Comparison of ENCODE assay signal across 6 cellular contexts in genomic region chr2:65338830-65339495, GRCh38.
DNase-seq lines count a peak whose midpoint lies in the region; ATAC-seq, FAIRE-seq and TF ChIP-seq lines count a peak whose summit lies in the region.
"Not testable (repeated sequence)": the region's sequence is repeated elsewhere in the genome, so short reads cannot be mapped to it uniquely, and the experiment has no call there.

No MANE protein-coding gene starts in this region.

- H3K9me3 Mint-ChIP-seq in glutamatergic neuron (ENCODE audit: unreplicated experiment); osteocyte (ENCODE audit: unreplicated experiment); type B pancreatic cell: not testable (repeated sequence)

- POLR2A ChIA-PET in A549 (lab: Yijun Ruan, JAX) = interaction anchor here (0.6 to 1.1 kb wide), 7 partner anchors 19 to 97 kb away, joined by 3 to 8 read pairs (median 5); no protein-coding TSS in a partner anchor

- ATAC-seq in A549 = peak in 1 of 2 experiments; percentile 54; a peak in 3 of 6 replicates

- H3K27ac Mint-ChIP-seq in glutamatergic neuron (ENCODE audit: unreplicated experiment) = peak overlapping the region; percentile 33
- not testable (repeated sequence) for H3K27ac Mint-ChIP-seq in osteocyte (ENCODE audit: unreplicated experiment); type B pancreatic cell

- DNase-seq in A549 (ENCODE audit: low read depth in 1 of 2, low spot score in 1 of 2) (peak in 1 of 2 experiments; percentile 72), Caki2 (ENCODE audit: low read depth) (peak; percentile 30), NCI-H460 (ENCODE audit: extremely low read depth, low read depth) (peak; percentile 18), osteocyte (ENCODE audit: extremely low spot score, unreplicated experiment) (peak; percentile 59), type B pancreatic cell (ENCODE audit: extremely low spot score, unreplicated experiment) (peak; percentile 8)
- DNase-seq in glutamatergic neuron = not testable (repeated sequence)

- not testable (repeated sequence) for TF ChIP-seq EP300 in A549 (IDR thresholded peaks at IDR 0.05)

- 0 out of 5 replicates have a peak, but pooled peaks of 1 of the 2 experiments have one; percentile 12 for TF ChIP-seq RAD21 in A549 (conservative IDR thresholded peaks at IDR 0.05 in 1 of 2, IDR thresholded peaks at IDR 0.05 in 1 of 2)

- not testable (repeated sequence) for H3K4me3 Mint-ChIP-seq in glutamatergic neuron (ENCODE audit: unreplicated experiment); osteocyte (ENCODE audit: unreplicated experiment); type B pancreatic cell

- FAIRE-seq in A549 (lab: Jason Lieb, UNC) = not testable (repeated sequence)

- H3K4me2 ChIP-seq in A549 = peak overlapping the region; percentile 61

- in situ Hi-C loops in Caki2 (cut with HindIII; ENCODE audit: low pct_unique_long_range_greater_than_20kb, low sequenced_read_pairs) = not testable (repeated sequence)

- CTCF ChIA-PET in A549 (lab: Yijun Ruan, JAX) = interaction anchor here (0.6 to 1.1 kb wide), 9 partner anchors 17 to 228 kb away, joined by 3 to 9 read pairs (median 3); no protein-coding TSS in a partner anchor

- peak overlapping the region; percentile 79 to 89 for H3K27ac ChIP-seq in A549

- TF ChIP-seq CTCF in A549 (IDR thresholded peaks at IDR 0.05) = peak; percentile 47
- not testable (repeated sequence) for TF ChIP-seq CTCF in glutamatergic neuron (IDR thresholded peaks at IDR 0.05; ENCODE audit: partially characterized antibody, unreplicated experiment); osteocyte (IDR thresholded peaks at IDR 0.05); type B pancreatic cell (conservative IDR thresholded peaks at IDR 0.05)

- H3K27me3 Mint-ChIP-seq in glutamatergic neuron (ENCODE audit: unreplicated experiment); osteocyte (ENCODE audit: unreplicated experiment); type B pancreatic cell: not testable (repeated sequence)

- peaks cover 23% of the 10 kb centered on the region for H3K4me1 Mint-ChIP-seq in glutamatergic neuron (ENCODE audit: low read depth, unreplicated experiment)
- H3K4me1 Mint-ChIP-seq in osteocyte (ENCODE audit: unreplicated experiment); type B pancreatic cell (ENCODE audit: unreplicated experiment): not testable (repeated sequence)

- peaks cover 31% of the 10 kb centered on the region for H3K4me1 ChIP-seq in A549

- H3K9me3 ChIP-seq in A549 = not testable (repeated sequence)

- WGBS in A549 (ENCODE audit: missing lambda C conversion rate) = 6% methylated on average over 6 of the region's 39 CpGs

- H3K4me3 ChIP-seq in A549 = peak overlapping the region; percentile 52

- not testable (repeated sequence) for TF ChIP-seq POLR2A in A549 (IDR thresholded peaks at IDR 0.05; ENCODE audit: low read length)

- H3K36me3 Mint-ChIP-seq in glutamatergic neuron (ENCODE audit: unreplicated experiment) (peaks cover 10% of the 10 kb centered on the region), osteocyte (ENCODE audit: unreplicated experiment) (peaks cover 19% of the 10 kb centered on the region), type B pancreatic cell (peaks cover 24% of the 10 kb centered on the region)

TF ChIP-seq in A549, 52 proteins besides CTCF, POLR2A, EP300 and RAD21:
- peak; percentile 36 to 68; a peak in 2 of 4 replicates for TF ChIP-seq CEBPB (IDR thresholded peaks at IDR 0.05)
